11 cellular contexts compared by ENCODE assay signal in genomic region chr9:74125916-74126315, GRCh38.
"Had no signal": no experiment of that assay in that cellular context is flagged by ENCODE, and none has a peak within 500 bp of the region (broad histone marks: within the 10 kb centered on the region; RNA-seq: fewer than 3 reads in every experiment).

No MANE protein-coding gene starts in this region.

- DNase-seq: activated CD4-positive, alpha-beta memory T cell treated with anti-CD3 and anti-CD28 coated beads, Interleukin-2, amount 10 ng/mL, durations not matched to agents 7 days and 5 days; activated CD8-positive, alpha-beta memory T cell treated with anti-CD3 and anti-CD28 coated beads, Interleukin-2, amount 50 U/mL, for 4 hours; activated naive CD8-positive, alpha-beta T cell treated with anti-CD3 and anti-CD28 coated beads, Interleukin-2, amount 10 ng/mL, durations not matched to agents 7 days and 5 days; central memory CD4-positive, alpha-beta T cell; cortex of kidney; effector CD8-positive, alpha-beta T cell; hippocampal formation; left cardiac atrium; naive thymus-derived CD4-positive, alpha-beta T cell; stimulated activated CD4-positive, alpha-beta T cell treated with anti-CD3 and anti-CD28 coated beads, Interleukin-12 subunit alpha, Interleukin-12 subunit beta, amount 100 ng/mL, for 4 hours; stimulated activated naive CD4-positive, alpha-beta T cell treated with Interleukin-2 at 50 U/mL for 16 hours had no signal

- ATAC-seq: left cardiac atrium; naive thymus-derived CD4-positive, alpha-beta T cell had no signal
